16 cellular contexts compared by ENCODE assay signal in the genomic region with DNA sequence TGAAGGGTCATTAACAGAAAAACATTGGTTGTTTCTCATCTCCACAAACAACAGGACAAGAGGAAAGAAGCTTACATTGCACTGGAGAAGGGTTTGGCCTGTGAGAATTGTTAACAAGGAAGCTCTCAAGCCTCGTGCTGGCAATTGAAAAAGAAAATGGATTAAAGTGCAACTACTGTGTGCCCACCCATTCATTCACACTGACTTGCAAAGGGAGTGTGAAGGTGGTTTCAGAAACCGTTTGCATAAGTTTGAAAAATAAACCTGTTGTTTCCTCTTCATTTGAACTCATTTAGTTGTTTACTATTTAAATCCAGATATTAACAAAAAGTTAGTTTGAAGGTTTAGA.
DNase-seq lines count a peak whose midpoint lies in the region; ATAC-seq, FAIRE-seq and TF ChIP-seq lines count a peak whose summit lies in the region.
"Had no signal": no experiment of that assay in that cellular context is flagged by ENCODE, and none has a peak within 500 bp of the region (broad histone marks: within the 10 kb centered on the region; RNA-seq: fewer than 3 reads in every experiment).

No MANE protein-coding gene starts in this region.

- H3K4me3 Mint-ChIP-seq in astrocyte (ENCODE audit: unreplicated experiment), result no peak overlapping the region
- peak overlapping the region in 8 of 10 donors; percentile 0 to 66 (median 47) for H3K4me3 Mint-ChIP-seq in naive thymus-derived CD8-positive, alpha-beta T cell
- H3K4me3 Mint-ChIP-seq: activated T-cell treated with anti-CD3 and anti-CD28 coated beads, Interleukin-2, amount 50 U/mL, for 4 hours; B cell had no signal

- intact Hi-C loops in left ventricle myocardium superior (cut with micrococcal nuclease), result no loop called here
- intact Hi-C loops in Right ventricle myocardium inferior (cut with DNase I), result no loop called here

- H3K4me1 ChIP-seq in astrocyte (ENCODE audit: insufficient read depth, low read length), result no peaks in the 10 kb centered on the region

- TF ChIP-seq CTCF in astrocyte (IDR thresholded peaks at IDR 0.05; ENCODE audit: insufficient read depth, low read depth, low read length), result no peak

- H4K20me1 ChIP-seq in astrocyte (ENCODE audit: insufficient read depth, low read length), result no peaks in the 10 kb centered on the region

- H3K36me3 Mint-ChIP-seq in astrocyte (ENCODE audit: low read depth, unreplicated experiment), result no peaks in the 10 kb centered on the region
- no peaks in the 10 kb centered on the region for H3K36me3 Mint-ChIP-seq in naive thymus-derived CD8-positive, alpha-beta T cell

- H3K27ac Mint-ChIP-seq in astrocyte (ENCODE audit: unreplicated experiment), result peak overlapping the region; percentile 65
- peak overlapping the region in 5 of 10 donors; percentile 22 to 81 (median 36) for H3K27ac Mint-ChIP-seq in naive thymus-derived CD8-positive, alpha-beta T cell
- H3K27ac Mint-ChIP-seq: B cell had no signal

- H3K27me3 ChIP-seq in astrocyte (ENCODE audit: insufficient read depth, low read length), result no peaks in the 10 kb centered on the region
- H3K27me3 ChIP-seq: esophagus muscularis mucosa had no signal

- no peaks in the 10 kb centered on the region for H3K36me3 ChIP-seq in astrocyte (ENCODE audit: insufficient read depth, low read length)
- H3K36me3 ChIP-seq: esophagus muscularis mucosa had no signal

- H3K9me3 Mint-ChIP-seq in astrocyte (ENCODE audit: unreplicated experiment), result peaks cover 4% of the 10 kb centered on the region
- peaks cover 0 to 2% (median 0%) of the 10 kb centered on the region in 9 donors for H3K9me3 Mint-ChIP-seq in naive thymus-derived CD8-positive, alpha-beta T cell
- H3K9me3 Mint-ChIP-seq: activated T-cell treated with anti-CD3 and anti-CD28 coated beads, Interleukin-2, amount 50 U/mL, for 4 hours had no signal

- peak; percentile 30 for ATAC-seq in left ventricle myocardium superior
- no peak for ATAC-seq in Right ventricle myocardium inferior
- no peak for ATAC-seq in naive thymus-derived CD8-positive, alpha-beta T cell
- ATAC-seq in HG03342 (IDR thresholded peaks at IDR 0.05; ENCODE audit: unreplicated experiment), result no peak
- ATAC-seq: activated T-cell treated with anti-CD3 and anti-CD28 coated beads, Interleukin-2, amount 50 U/mL, for 4 hours; Panc1 had no signal

- H2AFZ ChIP-seq in astrocyte (ENCODE audit: low read depth, low read length), result no peak overlapping the region

- H3K4me3 ChIP-seq in astrocyte (ENCODE audit: insufficient read depth, low read depth, low read length), result no peak overlapping the region
- H3K4me3 ChIP-seq: esophagus muscularis mucosa had no signal

- peaks cover 9% of the 10 kb centered on the region for H3K4me1 Mint-ChIP-seq in astrocyte (ENCODE audit: low read depth, unreplicated experiment)
- H3K4me1 Mint-ChIP-seq in naive thymus-derived CD8-positive, alpha-beta T cell, result peaks cover 19 to 32% (median 28%) of the 10 kb centered on the region in 4 donors
- H3K4me1 Mint-ChIP-seq: B cell had no signal

- POLR2A ChIA-PET in naive thymus-derived CD8-positive, alpha-beta T cell (lab: Charles Lee), result interaction anchor here (0.8 kb wide), 1 partner anchor 103 kb away, joined by 3 read pairs; no protein-coding TSS in a partner anchor

- no peak overlapping the region for H3K4me2 ChIP-seq in astrocyte (ENCODE audit: low read length)

- H3K9me3 ChIP-seq in astrocyte (ENCODE audit: insufficient read depth, low read depth, low read length), result no peaks in the 10 kb centered on the region
- H3K9me3 ChIP-seq: esophagus muscularis mucosa had no signal

- no peak for DNase-seq in left ventricle myocardium superior
- no peak for DNase-seq in Right ventricle myocardium inferior (ENCODE audit: missing footprints)
- DNase-seq in astrocyte (ENCODE audit: low read depth), result no peak
- DNase-seq in naive thymus-derived CD8-positive, alpha-beta T cell, result no peak
- DNase-seq in GM19239 (ENCODE audit: insufficient read length, low spot score), result no peak
- DNase-seq in inferior parietal cortex (ENCODE audit: extremely low spot score), result no peak
- no peak for DNase-seq in NCI-H748 treated with DMSO at 0.1 percent for 48 hours (lab: John Stamatoyannopoulos, UW)
- DNase-seq: activated T-cell treated with anti-CD3 and anti-CD28 coated beads, Interleukin-2, amount 50 U/mL, for 4 hours; NCI-H1092; NCI-H345; small intestine had no signal

- no peak overlapping the region for H3K27ac ChIP-seq in astrocyte (ENCODE audit: low read depth, low read length)

- no peaks in the 10 kb centered on the region for H3K79me2 ChIP-seq in astrocyte (ENCODE audit: insufficient read depth, low read length)

- peaks cover 3% of the 10 kb centered on the region for H3K27me3 Mint-ChIP-seq in astrocyte (ENCODE audit: low read depth, unreplicated experiment)
- H3K27me3 Mint-ChIP-seq in naive thymus-derived CD8-positive, alpha-beta T cell, result no peaks in the 10 kb centered on the region

- no peak overlapping the region for H3K9ac ChIP-seq in astrocyte (ENCODE audit: low read length)

- no peak for FAIRE-seq in astrocyte (lab: Jason Lieb, UNC)
- FAIRE-seq in GM19239 (lab: Jason Lieb, UNC), result no peak
- FAIRE-seq: G401.6, small intestine had no signal
